Comparison of ENCODE assay signal across 19 cellular contexts in the genomic region with DNA sequence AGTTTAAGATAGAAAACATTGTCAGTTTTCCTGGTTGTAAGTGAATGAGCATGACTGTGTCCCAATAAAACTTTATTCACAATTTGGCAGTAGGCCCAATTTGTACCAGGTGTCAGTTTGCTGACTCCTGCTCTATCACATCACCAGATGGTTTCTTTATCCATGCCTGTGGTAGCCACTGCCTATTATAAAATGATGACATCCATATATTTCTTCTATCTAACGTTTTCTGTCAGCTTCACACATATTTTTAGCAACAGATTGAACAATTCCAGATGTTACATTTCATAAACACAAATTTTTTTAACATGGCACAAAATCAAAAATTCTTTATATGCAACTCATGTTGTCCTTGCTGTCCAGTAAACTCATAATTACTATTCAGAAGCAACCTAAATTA.
DNase-seq lines count a peak whose midpoint lies in the region; ATAC-seq, FAIRE-seq and TF ChIP-seq lines count a peak whose summit lies in the region.
"Had no signal": no experiment of that assay in that cellular context is flagged by ENCODE, and none has a peak within 500 bp of the region (broad histone marks: within the 10 kb centered on the region; RNA-seq: fewer than 3 reads in every experiment).

No MANE protein-coding gene starts in this region.

- TF ChIP-seq CTCF in MM.1S (IDR thresholded peaks at IDR 0.05; ENCODE audit: low read length) (no peak), fibroblast of villous mesenchyme (IDR thresholded peaks at IDR 0.05; ENCODE audit: insufficient read depth, low read depth, low read length) (no peak), gastroesophageal sphincter (IDR thresholded peaks at IDR 0.05) (no peak)

- no peak overlapping the region for H3K4me3 ChIP-seq in MM.1S (ENCODE audit: low read length)
- H3K4me3 ChIP-seq in SK-N-MC: peak overlapping the region; percentile 58
- H3K4me3 ChIP-seq in fibroblast of villous mesenchyme (ENCODE audit: low read depth, low read length): no peak overlapping the region
- H3K4me3 ChIP-seq in gastroesophageal sphincter: no peak overlapping the region
- H3K4me3 ChIP-seq: A549 had no signal

- no peaks in the 10 kb centered on the region for H4K20me1 ChIP-seq in MM.1S (ENCODE audit: insufficient read depth, low read length)

- H3K36me3 ChIP-seq in MM.1S (replicated peaks; ENCODE audit: insufficient read depth, low read length) (no peaks in the 10 kb centered on the region), SK-N-MC (ENCODE audit: insufficient read depth, low read length) (no peaks in the 10 kb centered on the region; the same call in 1 of the 2 replicates), gastroesophageal sphincter (no peaks in the 10 kb centered on the region)
- H3K36me3 ChIP-seq: BE2C had no signal

- H3K4me2 ChIP-seq in MM.1S (ENCODE audit: low read depth, low read length): no peak overlapping the region
- H3K4me2 ChIP-seq: A549 had no signal

- H3K79me2 ChIP-seq in MM.1S (ENCODE audit: low read length): no peaks in the 10 kb centered on the region

- ATAC-seq in HG03457 (IDR thresholded peaks at IDR 0.05; ENCODE audit: unreplicated experiment) (no peak), gastroesophageal sphincter (no peak)
- ATAC-seq: A549, HCT116 had no signal

- no peaks in the 10 kb centered on the region for H3F3A ChIP-seq in MM.1S (ENCODE audit: insufficient read depth, low read length)

- H3K9me3 ChIP-seq in MM.1S (replicated peaks; ENCODE audit: insufficient read depth, low read length) (no peaks in the 10 kb centered on the region; the same call in 1 of the 2 replicates), SK-N-MC (ENCODE audit: low read depth, low read length) (no peaks in the 10 kb centered on the region), gastroesophageal sphincter (no peaks in the 10 kb centered on the region)
- H3K9me3 ChIP-seq: A549, BE2C had no signal

- DNase-seq in MM.1S (no peak), SK-N-MC (ENCODE audit: low read depth, low spot score) (no peak), fibroblast of villous mesenchyme (ENCODE audit: low read depth) (peak; percentile 2), substantia nigra (lab: John Stamatoyannopoulos, UW) (no peak), ureter (ENCODE audit: low spot score) (no peak)
- DNase-seq: BE2C; CD4-positive, alpha-beta memory T cell; COR-L47; GF-D8; IMR-90 had no signal

- H3K27ac ChIP-seq in MM.1S (ENCODE audit: low read length): no peak overlapping the region
- H3K27ac ChIP-seq in SK-N-MC: peak overlapping the region; percentile 97
- no peak overlapping the region for H3K27ac ChIP-seq in gastroesophageal sphincter
- no peak overlapping the region for H3K27ac ChIP-seq in substantia nigra (ENCODE audit: low read depth, low read length, poor library complexity, severe bottlenecking)
- H3K27ac ChIP-seq: A549, C4-2B had no signal

- WGBS in gastroesophageal sphincter (ENCODE audit: low coverage in 1 of 2), 2 donors: 0% methylated on average over 1 of the region's 1 CpG

- no peaks in the 10 kb centered on the region for H3K4me1 ChIP-seq in MM.1S (ENCODE audit: low read length)
- no peaks in the 10 kb centered on the region for H3K4me1 ChIP-seq in gastroesophageal sphincter
- H3K4me1 ChIP-seq: A549, BE2C had no signal

- peak; percentile 15 for FAIRE-seq in endometrium (lab: Jason Lieb, UNC)
- FAIRE-seq: A549, D721Med, GM19239, H1 had no signal

- H3K9ac ChIP-seq in MM.1S (ENCODE audit: low read length): no peak overlapping the region
- peak overlapping the region; percentile 13 for H3K9ac ChIP-seq in SK-N-MC (ENCODE audit: insufficient read length)

- no peak for TF ChIP-seq POLR2A in gastroesophageal sphincter (IDR thresholded peaks at IDR 0.05)

- no peak for TF ChIP-seq EP300 in gastroesophageal sphincter (IDR thresholded peaks at IDR 0.05)

- no peaks in the 10 kb centered on the region for H3K27me3 ChIP-seq in MM.1S (replicated peaks; ENCODE audit: insufficient read depth, low read length)
- no peaks in the 10 kb centered on the region for H3K27me3 ChIP-seq in gastroesophageal sphincter
- H3K27me3 ChIP-seq: BE2C had no signal

- 0 out of 2 replicates have a peak overlapping the region, but pooled peaks have one; percentile 15 for H2AFZ ChIP-seq in MM.1S (ENCODE audit: low read length)

- H3K9me2 ChIP-seq in MM.1S (replicated peaks; ENCODE audit: insufficient read depth, low read length): no peaks in the 10 kb centered on the region
